Comparison of ENCODE assay signal across 2 cellular contexts in the genomic region with DNA sequence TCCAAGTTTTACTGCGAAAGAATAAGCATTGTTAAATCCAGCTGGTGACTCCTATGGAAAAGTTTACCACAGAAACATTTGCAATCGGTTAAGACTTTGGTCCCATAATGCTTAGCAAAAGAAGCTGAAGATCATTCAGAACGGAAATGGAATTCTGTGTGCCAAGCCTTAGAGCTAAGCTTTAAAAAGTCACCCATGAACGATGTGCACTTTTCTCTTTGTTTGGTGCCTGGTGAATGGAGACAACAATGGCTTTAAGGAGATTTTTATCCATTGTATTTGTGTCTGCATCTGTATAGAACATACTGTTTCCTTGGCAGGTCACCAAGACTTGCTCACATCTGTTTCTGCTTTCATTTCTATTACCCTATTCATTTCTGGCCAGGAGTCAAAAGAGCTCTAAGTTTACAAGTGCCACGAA.
TF ChIP-seq lines count a peak whose summit lies in the region.

No MANE protein-coding gene starts in this region.

TF ChIP-seq in SK-N-SH, 30 proteins besides CTCF, POLR2A, EP300 and RAD21 (continues in another document):
- TF ChIP-seq, protein P1, sequence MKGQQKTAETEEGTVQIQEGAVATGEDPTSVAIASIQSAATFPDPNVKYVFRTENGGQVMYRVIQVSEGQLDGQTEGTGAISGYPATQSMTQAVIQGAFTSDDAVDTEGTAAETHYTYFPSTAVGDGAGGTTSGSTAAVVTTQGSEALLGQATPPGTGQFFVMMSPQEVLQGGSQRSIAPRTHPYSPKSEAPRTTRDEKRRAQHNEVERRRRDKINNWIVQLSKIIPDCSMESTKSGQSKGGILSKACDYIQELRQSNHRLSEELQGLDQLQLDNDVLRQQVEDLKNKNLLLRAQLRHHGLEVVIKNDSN (IDR thresholded peaks at IDR 0.05; ENCODE audit: borderline replicate concordance, low read depth): no peak; the same call in 1 of the 2 replicates
- TF ChIP-seq NRF1 (IDR thresholded peaks at IDR 0.05; ENCODE audit: low read depth, low read length) (no peak), MXI1 (IDR thresholded peaks at IDR 0.05; ENCODE audit: low read depth, low read length) (no peak), FOSL2 (IDR thresholded peaks at IDR 0.05; ENCODE audit: borderline replicate concordance, low read depth) (no peak), TAF1 (IDR thresholded peaks at IDR 0.05; ENCODE audit: borderline replicate concordance, low read depth, low read length) (no peak), TEAD4 (IDR thresholded peaks at IDR 0.05; ENCODE audit: borderline replicate concordance, insufficient read depth) (peak; percentile 28; the same call in 1 of the 2 replicates), FOXM1 (IDR thresholded peaks at IDR 0.05; ENCODE audit: low read depth) (peak; percentile 52; the same call in 1 of the 2 replicates), RXRA (IDR thresholded peaks at IDR 0.05; ENCODE audit: borderline replicate concordance, low read depth) (no peak; the same call in 1 of the 2 replicates), NFIC (IDR thresholded peaks at IDR 0.05; ENCODE audit: borderline replicate concordance) (peak; percentile 96), GABPA (IDR thresholded peaks at IDR 0.05; ENCODE audit: low read depth) (peak; percentile 50), MEF2A (IDR thresholded peaks at IDR 0.05; ENCODE audit: borderline replicate concordance, low read depth) (no peak), JUND (IDR thresholded peaks at IDR 0.05) (peak; percentile 44), FOXJ3 (CRISPR knock-in tag; IDR thresholded peaks at IDR 0.05) (0 out of 2 replicates have a peak, but pooled peaks have one; percentile 54), RFX5 (IDR thresholded peaks at IDR 0.05; ENCODE audit: low read length) (no peak), CHD2 (IDR thresholded peaks at IDR 0.05; ENCODE audit: low read length, partially characterized antibody) (peak; percentile 32), SMC3 (IDR thresholded peaks at IDR 0.05; ENCODE audit: low read depth, low read length) (no peak), RCOR1 (IDR thresholded peaks at IDR 0.05; ENCODE audit: low read length) (peak; percentile 65; the same call in 1 of the 2 replicates), SIN3A (IDR thresholded peaks at IDR 0.05; ENCODE audit: borderline replicate concordance, low read depth, low read length) (no peak), TCF12 (IDR thresholded peaks at IDR 0.05) (peak; percentile 97), YY1 (IDR thresholded peaks at IDR 0.05; ENCODE audit: low read depth) (no peak; the same call in 1 of the 2 replicates)
- TF ChIP-seq, protein P2, sequence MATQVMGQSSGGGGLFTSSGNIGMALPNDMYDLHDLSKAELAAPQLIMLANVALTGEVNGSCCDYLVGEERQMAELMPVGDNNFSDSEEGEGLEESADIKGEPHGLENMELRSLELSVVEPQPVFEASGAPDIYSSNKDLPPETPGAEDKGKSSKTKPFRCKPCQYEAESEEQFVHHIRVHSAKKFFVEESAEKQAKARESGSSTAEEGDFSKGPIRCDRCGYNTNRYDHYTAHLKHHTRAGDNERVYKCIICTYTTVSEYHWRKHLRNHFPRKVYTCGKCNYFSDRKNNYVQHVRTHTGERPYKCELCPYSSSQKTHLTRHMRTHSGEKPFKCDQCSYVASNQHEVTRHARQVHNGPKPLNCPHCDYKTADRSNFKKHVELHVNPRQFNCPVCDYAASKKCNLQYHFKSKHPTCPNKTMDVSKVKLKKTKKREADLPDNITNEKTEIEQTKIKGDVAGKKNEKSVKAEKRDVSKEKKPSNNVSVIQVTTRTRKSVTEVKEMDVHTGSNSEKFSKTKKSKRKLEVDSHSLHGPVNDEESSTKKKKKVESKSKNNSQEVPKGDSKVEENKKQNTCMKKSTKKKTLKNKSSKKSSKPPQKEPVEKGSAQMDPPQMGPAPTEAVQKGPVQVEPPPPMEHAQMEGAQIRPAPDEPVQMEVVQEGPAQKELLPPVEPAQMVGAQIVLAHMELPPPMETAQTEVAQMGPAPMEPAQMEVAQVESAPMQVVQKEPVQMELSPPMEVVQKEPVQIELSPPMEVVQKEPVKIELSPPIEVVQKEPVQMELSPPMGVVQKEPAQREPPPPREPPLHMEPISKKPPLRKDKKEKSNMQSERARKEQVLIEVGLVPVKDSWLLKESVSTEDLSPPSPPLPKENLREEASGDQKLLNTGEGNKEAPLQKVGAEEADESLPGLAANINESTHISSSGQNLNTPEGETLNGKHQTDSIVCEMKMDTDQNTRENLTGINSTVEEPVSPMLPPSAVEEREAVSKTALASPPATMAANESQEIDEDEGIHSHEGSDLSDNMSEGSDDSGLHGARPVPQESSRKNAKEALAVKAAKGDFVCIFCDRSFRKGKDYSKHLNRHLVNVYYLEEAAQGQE (IDR thresholded peaks at IDR 0.05; ENCODE audit: low read depth, low read length): no peak
- TF ChIP-seq, protein P3, sequence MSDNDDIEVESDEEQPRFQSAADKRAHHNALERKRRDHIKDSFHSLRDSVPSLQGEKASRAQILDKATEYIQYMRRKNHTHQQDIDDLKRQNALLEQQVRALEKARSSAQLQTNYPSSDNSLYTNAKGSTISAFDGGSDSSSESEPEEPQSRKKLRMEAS (IDR thresholded peaks at IDR 0.05; ENCODE audit: low read depth): no peak
- TF ChIP-seq, protein P4, sequence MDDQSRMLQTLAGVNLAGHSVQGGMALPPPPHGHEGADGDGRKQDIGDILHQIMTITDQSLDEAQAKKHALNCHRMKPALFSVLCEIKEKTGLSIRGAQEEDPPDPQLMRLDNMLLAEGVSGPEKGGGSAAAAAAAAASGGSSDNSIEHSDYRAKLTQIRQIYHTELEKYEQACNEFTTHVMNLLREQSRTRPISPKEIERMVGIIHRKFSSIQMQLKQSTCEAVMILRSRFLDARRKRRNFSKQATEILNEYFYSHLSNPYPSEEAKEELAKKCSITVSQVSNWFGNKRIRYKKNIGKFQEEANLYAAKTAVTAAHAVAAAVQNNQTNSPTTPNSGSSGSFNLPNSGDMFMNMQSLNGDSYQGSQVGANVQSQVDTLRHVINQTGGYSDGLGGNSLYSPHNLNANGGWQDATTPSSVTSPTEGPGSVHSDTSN (IDR thresholded peaks at IDR 0.05): no peak
- TF ChIP-seq, protein P5, sequence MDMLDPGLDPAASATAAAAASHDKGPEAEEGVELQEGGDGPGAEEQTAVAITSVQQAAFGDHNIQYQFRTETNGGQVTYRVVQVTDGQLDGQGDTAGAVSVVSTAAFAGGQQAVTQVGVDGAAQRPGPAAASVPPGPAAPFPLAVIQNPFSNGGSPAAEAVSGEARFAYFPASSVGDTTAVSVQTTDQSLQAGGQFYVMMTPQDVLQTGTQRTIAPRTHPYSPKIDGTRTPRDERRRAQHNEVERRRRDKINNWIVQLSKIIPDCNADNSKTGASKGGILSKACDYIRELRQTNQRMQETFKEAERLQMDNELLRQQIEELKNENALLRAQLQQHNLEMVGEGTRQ (IDR thresholded peaks at IDR 0.05; ENCODE audit: borderline replicate concordance, low read depth, low read length): no peak
- TF ChIP-seq, protein P6, sequence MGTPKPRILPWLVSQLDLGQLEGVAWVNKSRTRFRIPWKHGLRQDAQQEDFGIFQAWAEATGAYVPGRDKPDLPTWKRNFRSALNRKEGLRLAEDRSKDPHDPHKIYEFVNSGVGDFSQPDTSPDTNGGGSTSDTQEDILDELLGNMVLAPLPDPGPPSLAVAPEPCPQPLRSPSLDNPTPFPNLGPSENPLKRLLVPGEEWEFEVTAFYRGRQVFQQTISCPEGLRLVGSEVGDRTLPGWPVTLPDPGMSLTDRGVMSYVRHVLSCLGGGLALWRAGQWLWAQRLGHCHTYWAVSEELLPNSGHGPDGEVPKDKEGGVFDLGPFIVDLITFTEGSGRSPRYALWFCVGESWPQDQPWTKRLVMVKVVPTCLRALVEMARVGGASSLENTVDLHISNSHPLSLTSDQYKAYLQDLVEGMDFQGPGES (IDR thresholded peaks at IDR 0.05; ENCODE audit: low read depth, low read length): no peak

TF ChIP-seq in HepG2, 621 proteins besides CTCF, POLR2A, EP300 and RAD21 (continues in another document):
- TF ChIP-seq FIP1L1 (IDR thresholded peaks at IDR 0.05; ENCODE audit: borderline replicate concordance, insufficient read depth, low read depth, low read length) (no peak), ZNF660 (CRISPR knock-in tag; IDR thresholded peaks at IDR 0.05; ENCODE audit: borderline replicate concordance, low read depth) (no peak), ZNF331 (CRISPR knock-in tag; IDR thresholded peaks at IDR 0.05) (no peak), KDM4B (CRISPR knock-in tag; IDR thresholded peaks at IDR 0.05) (no peak), YEATS4 (CRISPR knock-in tag; IDR thresholded peaks at IDR 0.05; ENCODE audit: borderline replicate concordance) (no peak), JDP2 (CRISPR knock-in tag; IDR thresholded peaks at IDR 0.05; ENCODE audit: borderline replicate concordance) (no peak), POLR2G (IDR thresholded peaks at IDR 0.05; ENCODE audit: low read depth, low read length) (no peak), ZNF510 (CRISPR knock-in tag; IDR thresholded peaks at IDR 0.05; ENCODE audit: low read depth) (no peak), NFE2 (CRISPR knock-in tag; IDR thresholded peaks at IDR 0.05) (no peak), ZNF343 (CRISPR knock-in tag; IDR thresholded peaks at IDR 0.05) (no peak), CCAR2 (optimal IDR thresholded peaks at IDR 0.05; ENCODE audit: low read depth, low read length) (no peak), ZNF256 (CRISPR knock-in tag; conservative IDR thresholded peaks at IDR 0.05) (no peak), NAIF1 (CRISPR knock-in tag; IDR thresholded peaks at IDR 0.05; ENCODE audit: borderline replicate concordance) (no peak), ZNF549 (CRISPR knock-in tag; IDR thresholded peaks at IDR 0.05) (no peak), TBL1XR1 (IDR thresholded peaks at IDR 0.05; ENCODE audit: borderline replicate concordance, low read length, partially characterized antibody) (no peak)
- TF ChIP-seq, protein P7, sequence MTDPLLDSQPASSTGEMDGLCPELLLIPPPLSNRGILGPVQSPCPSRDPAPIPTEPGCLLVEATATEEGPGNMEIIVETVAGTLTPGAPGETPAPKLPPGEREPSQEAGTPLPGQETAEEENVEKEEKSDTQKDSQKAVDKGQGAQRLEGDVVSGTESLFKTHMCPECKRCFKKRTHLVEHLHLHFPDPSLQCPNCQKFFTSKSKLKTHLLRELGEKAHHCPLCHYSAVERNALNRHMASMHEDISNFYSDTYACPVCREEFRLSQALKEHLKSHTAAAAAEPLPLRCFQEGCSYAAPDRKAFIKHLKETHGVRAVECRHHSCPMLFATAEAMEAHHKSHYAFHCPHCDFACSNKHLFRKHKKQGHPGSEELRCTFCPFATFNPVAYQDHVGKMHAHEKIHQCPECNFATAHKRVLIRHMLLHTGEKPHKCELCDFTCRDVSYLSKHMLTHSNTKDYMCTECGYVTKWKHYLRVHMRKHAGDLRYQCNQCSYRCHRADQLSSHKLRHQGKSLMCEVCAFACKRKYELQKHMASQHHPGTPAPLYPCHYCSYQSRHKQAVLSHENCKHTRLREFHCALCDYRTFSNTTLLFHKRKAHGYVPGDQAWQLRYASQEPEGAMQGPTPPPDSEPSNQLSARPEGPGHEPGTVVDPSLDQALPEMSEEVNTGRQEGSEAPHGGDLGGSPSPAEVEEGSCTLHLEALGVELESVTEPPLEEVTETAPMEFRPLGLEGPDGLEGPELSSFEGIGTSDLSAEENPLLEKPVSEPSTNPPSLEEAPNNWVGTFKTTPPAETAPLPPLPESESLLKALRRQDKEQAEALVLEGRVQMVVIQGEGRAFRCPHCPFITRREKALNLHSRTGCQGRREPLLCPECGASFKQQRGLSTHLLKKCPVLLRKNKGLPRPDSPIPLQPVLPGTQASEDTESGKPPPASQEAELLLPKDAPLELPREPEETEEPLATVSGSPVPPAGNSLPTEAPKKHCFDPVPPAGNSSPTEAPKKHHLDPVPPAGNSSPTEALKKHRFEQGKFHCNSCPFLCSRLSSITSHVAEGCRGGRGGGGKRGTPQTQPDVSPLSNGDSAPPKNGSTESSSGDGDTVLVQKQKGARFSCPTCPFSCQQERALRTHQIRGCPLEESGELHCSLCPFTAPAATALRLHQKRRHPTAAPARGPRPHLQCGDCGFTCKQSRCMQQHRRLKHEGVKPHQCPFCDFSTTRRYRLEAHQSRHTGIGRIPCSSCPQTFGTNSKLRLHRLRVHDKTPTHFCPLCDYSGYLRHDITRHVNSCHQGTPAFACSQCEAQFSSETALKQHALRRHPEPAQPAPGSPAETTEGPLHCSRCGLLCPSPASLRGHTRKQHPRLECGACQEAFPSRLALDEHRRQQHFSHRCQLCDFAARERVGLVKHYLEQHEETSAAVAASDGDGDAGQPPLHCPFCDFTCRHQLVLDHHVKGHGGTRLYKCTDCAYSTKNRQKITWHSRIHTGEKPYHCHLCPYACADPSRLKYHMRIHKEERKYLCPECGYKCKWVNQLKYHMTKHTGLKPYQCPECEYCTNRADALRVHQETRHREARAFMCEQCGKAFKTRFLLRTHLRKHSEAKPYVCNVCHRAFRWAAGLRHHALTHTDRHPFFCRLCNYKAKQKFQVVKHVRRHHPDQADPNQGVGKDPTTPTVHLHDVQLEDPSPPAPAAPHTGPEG (CRISPR knock-in tag; IDR thresholded peaks at IDR 0.05): no peak
- TF ChIP-seq, protein P8, sequence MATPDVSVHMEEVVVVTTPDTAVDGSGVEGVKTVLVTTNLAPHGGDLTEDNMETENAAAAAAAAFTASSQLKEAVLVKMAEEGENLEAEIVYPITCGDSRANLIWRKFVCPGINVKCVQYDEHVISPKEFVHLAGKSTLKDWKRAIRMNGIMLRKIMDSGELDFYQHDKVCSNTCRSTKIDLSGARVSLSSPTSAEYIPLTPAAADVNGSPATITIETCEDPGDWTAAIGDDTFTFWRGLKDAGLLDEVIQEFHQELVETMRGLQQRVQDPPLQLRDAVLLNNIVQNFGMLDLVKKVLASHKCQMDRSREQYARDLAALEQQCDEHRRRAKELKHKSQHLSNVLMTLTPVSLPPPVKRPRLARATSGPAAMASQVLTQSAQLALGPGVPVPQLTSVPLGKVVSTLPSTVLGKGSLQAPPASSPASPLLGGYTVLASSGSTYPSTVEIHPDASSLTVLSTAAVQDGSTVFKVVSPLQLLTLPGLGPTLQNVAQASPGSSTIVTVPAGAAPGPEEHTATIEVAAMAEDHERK (CRISPR knock-in tag; IDR thresholded peaks at IDR 0.05; ENCODE audit: low read depth): no peak
- TF ChIP-seq, protein P9, sequence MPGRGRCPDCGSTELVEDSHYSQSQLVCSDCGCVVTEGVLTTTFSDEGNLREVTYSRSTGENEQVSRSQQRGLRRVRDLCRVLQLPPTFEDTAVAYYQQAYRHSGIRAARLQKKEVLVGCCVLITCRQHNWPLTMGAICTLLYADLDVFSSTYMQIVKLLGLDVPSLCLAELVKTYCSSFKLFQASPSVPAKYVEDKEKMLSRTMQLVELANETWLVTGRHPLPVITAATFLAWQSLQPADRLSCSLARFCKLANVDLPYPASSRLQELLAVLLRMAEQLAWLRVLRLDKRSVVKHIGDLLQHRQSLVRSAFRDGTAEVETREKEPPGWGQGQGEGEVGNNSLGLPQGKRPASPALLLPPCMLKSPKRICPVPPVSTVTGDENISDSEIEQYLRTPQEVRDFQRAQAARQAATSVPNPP (CRISPR knock-in tag; IDR thresholded peaks at IDR 0.05): no peak
- TF ChIP-seq, protein P10, sequence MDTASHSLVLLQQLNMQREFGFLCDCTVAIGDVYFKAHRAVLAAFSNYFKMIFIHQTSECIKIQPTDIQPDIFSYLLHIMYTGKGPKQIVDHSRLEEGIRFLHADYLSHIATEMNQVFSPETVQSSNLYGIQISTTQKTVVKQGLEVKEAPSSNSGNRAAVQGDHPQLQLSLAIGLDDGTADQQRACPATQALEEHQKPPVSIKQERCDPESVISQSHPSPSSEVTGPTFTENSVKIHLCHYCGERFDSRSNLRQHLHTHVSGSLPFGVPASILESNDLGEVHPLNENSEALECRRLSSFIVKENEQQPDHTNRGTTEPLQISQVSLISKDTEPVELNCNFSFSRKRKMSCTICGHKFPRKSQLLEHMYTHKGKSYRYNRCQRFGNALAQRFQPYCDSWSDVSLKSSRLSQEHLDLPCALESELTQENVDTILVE (CRISPR knock-in tag; IDR thresholded peaks at IDR 0.05): no peak
